ENCODE assay signal across 37 cellular contexts in genomic region chr1:38396606-38397005, GRCh38.
"Had no signal": no experiment of that assay in that cellular context is flagged by ENCODE, and none has a peak within 500 bp of the region (broad histone marks: within the 10 kb centered on the region; RNA-seq: fewer than 3 reads in every experiment).

No MANE protein-coding gene starts in this region.

- DNase-seq: activated effector memory CD4-positive, alpha-beta T cell treated with anti-CD3 and anti-CD28 coated beads, Interleukin-2, amount 50 U/mL, for 16 hours; activated effector memory CD4-positive, alpha-beta T cell treated with Interleukin-2 at 50 U/mL for 16 hours; activated gamma-delta T cell; activated gamma-delta T cell treated with Interleukin-2 at 50 U/mL for 16 hours; activated naive CD4-positive, alpha-beta T cell; activated naive CD4-positive, alpha-beta T cell treated with anti-CD3 and anti-CD28 coated beads for 36 hours; activated naive CD4-positive, alpha-beta T cell treated with anti-CD3 and anti-CD28 coated beads, Interleukin-2, amount 10 ng/mL, durations not matched to agents 7 days and 5 days; activated naive CD4-positive, alpha-beta T cell treated with anti-CD3 and anti-CD28 coated beads, Interleukin-2, amount 50 U/mL, for 16 hours; activated naive CD4-positive, alpha-beta T cell treated with Interleukin-2 at 50 U/mL for 16 hours; activated naive CD8-positive, alpha-beta T cell treated with anti-CD3 and anti-CD28 coated beads for 36 hours; activated naive CD8-positive, alpha-beta T cell treated with anti-CD3 and anti-CD28 coated beads, Interleukin-2, amount 10 ng/mL, durations not matched to agents 7 days and 5 days; activated naive CD8-positive, alpha-beta T cell treated with anti-CD3 and anti-CD28 coated beads, Interleukin-2, amount 50 U/mL, for 24 hours; activated T-cell treated with anti-CD3 and anti-CD28 coated beads, Interleukin-2, amount 50 U/mL, for 24 hours; activated T-cell treated with anti-CD3 and anti-CD28 coated beads, Interleukin-2, amount 50 U/mL, for 4 hours; activated T-cell treated with anti-CD3 and anti-CD28 coated beads, Interleukin-2, amount 50 U/mL, for 48 hours; activated T-cell treated with anti-CD3 and anti-CD28 coated beads, Interleukin-2, amount 50 U/mL, for 72 hours; adrenal gland; amniotic stem cell; amygdala; anterior cingulate cortex; aorta; body of pancreas; brain microvascular endothelial cell; caudate nucleus; central memory CD4-positive, alpha-beta T cell; cerebellar nuclear complex had no signal

- H3K4me3 Mint-ChIP-seq: activated naive CD4-positive, alpha-beta T cell treated with anti-CD3 and anti-CD28 coated beads for 36 hours; activated naive CD4-positive, alpha-beta T cell treated with anti-CD3 and anti-CD28 coated beads, Interleukin-2, amount 10 ng/mL, durations not matched to agents 7 days and 5 days; activated naive CD4-positive, alpha-beta T cell treated with anti-CD3 and anti-CD28 coated beads, Interleukin-2, amount 50 U/mL, for 24 hours; activated naive CD8-positive, alpha-beta T cell; activated naive CD8-positive, alpha-beta T cell treated with anti-CD3 and anti-CD28 coated beads for 36 hours; activated naive CD8-positive, alpha-beta T cell treated with anti-CD3 and anti-CD28 coated beads, Interleukin-2, amount 10 ng/mL, durations not matched to agents 7 days and 5 days; activated naive CD8-positive, alpha-beta T cell treated with anti-CD3 and anti-CD28 coated beads, Interleukin-2, amount 50 U/mL, for 24 hours; activated T-cell treated with anti-CD3 and anti-CD28 coated beads, Interleukin-2, amount 50 U/mL, for 24 hours; activated T-cell treated with anti-CD3 and anti-CD28 coated beads, Interleukin-2, amount 50 U/mL, for 4 hours; activated T-cell treated with anti-CD3 and anti-CD28 coated beads, Interleukin-2, amount 50 U/mL, for 72 hours; activated T-helper 1 cell treated with anti-CD3 and anti-CD28 coated beads, Interleukin-12 subunit alpha, Interleukin-12 subunit beta, Interleukin-2, Interleukin-4 antibody, amounts not matched to agents 30 ng/mL and 10 ng/mL and 1 ng/mL, durations not matched to agents 14 hours and 24 hours and 36 hours; activated T-helper 17 cell treated with anti-CD3 and anti-CD28 coated beads, Interleukin-2, amount 50 U/mL, for 72 hours; brain; central memory CD8-positive, alpha-beta T cell had no signal

- H3K9me3 Mint-ChIP-seq: activated naive CD4-positive, alpha-beta T cell treated with anti-CD3 and anti-CD28 coated beads, Interleukin-2, amount 10 ng/mL, durations not matched to agents 7 days and 5 days; activated T-helper 1 cell treated with anti-CD3 and anti-CD28 coated beads, Interleukin-12 subunit alpha, Interleukin-12 subunit beta, Interleukin-2, Interleukin-4 antibody, amounts not matched to agents 30 ng/mL and 10 ng/mL and 1 ng/mL, durations not matched to agents 14 hours and 24 hours and 36 hours had no signal

- H3K4me3 ChIP-seq: adrenal gland, ascending aorta, body of pancreas, breast epithelium, cardiac muscle cell had no signal

- ATAC-seq: activated naive CD4-positive, alpha-beta T cell treated with anti-CD3 and anti-CD28 coated beads, Interleukin-2, amount 50 U/mL, for 72 hours; activated naive CD8-positive, alpha-beta T cell treated with anti-CD3 and anti-CD28 coated beads, Interleukin-2, amount 50 U/mL, for 24 hours; activated T-cell treated with anti-CD3 and anti-CD28 coated beads, Interleukin-2, amount 50 U/mL, for 4 hours; activated T-cell treated with anti-CD3 and anti-CD28 coated beads, Interleukin-2, amount 50 U/mL, for 72 hours; activated T-helper 17 cell treated with anti-CD3 and anti-CD28 coated beads, Interleukin-2, amount 50 U/mL, for 72 hours; body of pancreas had no signal

- H3K27me3 ChIP-seq: adrenal gland, ascending aorta, body of pancreas, brain microvascular endothelial cell, breast epithelium, cardiac muscle cell had no signal

- H3K36me3 ChIP-seq: adrenal gland, ascending aorta, brain microvascular endothelial cell, breast epithelium, cardiac muscle cell had no signal

- H3K9me3 ChIP-seq: ascending aorta had no signal

- H3K4me1 ChIP-seq: adrenal gland, ascending aorta, body of pancreas, breast epithelium had no signal

- H3K27ac Mint-ChIP-seq: activated naive CD4-positive, alpha-beta T cell treated with anti-CD3 and anti-CD28 coated beads for 36 hours; activated naive CD4-positive, alpha-beta T cell treated with anti-CD3 and anti-CD28 coated beads, Interleukin-2, amount 10 ng/mL, durations not matched to agents 7 days and 5 days; activated naive CD4-positive, alpha-beta T cell treated with anti-CD3 and anti-CD28 coated beads, Interleukin-2, amount 50 U/mL, for 24 hours; activated naive CD4-positive, alpha-beta T cell treated with anti-CD3 and anti-CD28 coated beads, Interleukin-2, amount 50 U/mL, for 72 hours; activated naive CD8-positive, alpha-beta T cell; activated naive CD8-positive, alpha-beta T cell treated with anti-CD3 and anti-CD28 coated beads for 36 hours; activated naive CD8-positive, alpha-beta T cell treated with anti-CD3 and anti-CD28 coated beads, Interleukin-2, amount 10 ng/mL, durations not matched to agents 7 days and 5 days; activated naive CD8-positive, alpha-beta T cell treated with anti-CD3 and anti-CD28 coated beads, Interleukin-2, amount 50 U/mL, for 24 hours; activated T-cell treated with anti-CD3 and anti-CD28 coated beads, Interleukin-2, amount 50 U/mL, for 24 hours; activated T-cell treated with anti-CD3 and anti-CD28 coated beads, Interleukin-2, amount 50 U/mL, for 72 hours; activated T-helper 1 cell treated with anti-CD3 and anti-CD28 coated beads, Interleukin-12 subunit alpha, Interleukin-12 subunit beta, Interleukin-2, Interleukin-4 antibody, amounts not matched to agents 30 ng/mL and 10 ng/mL and 1 ng/mL, durations not matched to agents 14 hours and 24 hours and 36 hours; activated T-helper 17 cell treated with anti-CD3 and anti-CD28 coated beads, Interleukin-2, amount 50 U/mL, for 72 hours; activated T-helper 2 cell treated with anti-CD3 and anti-CD28 coated beads, Interferon-gamma antibody, Interleukin-2, Interleukin-4, amounts not matched to agents 10 μg/mL and 5 μg/mL and 100 μg/mL, durations not matched to agents 14 hours and 24 hours and 36 hours; brain had no signal

- H3K4me1 Mint-ChIP-seq: activated naive CD4-positive, alpha-beta T cell treated with anti-CD3 and anti-CD28 coated beads, Interleukin-2, amount 10 ng/mL, durations not matched to agents 7 days and 5 days; activated naive CD4-positive, alpha-beta T cell treated with anti-CD3 and anti-CD28 coated beads, Interleukin-2, amount 50 U/mL, for 24 hours; activated naive CD8-positive, alpha-beta T cell treated with anti-CD3 and anti-CD28 coated beads for 36 hours; activated naive CD8-positive, alpha-beta T cell treated with anti-CD3 and anti-CD28 coated beads, Interleukin-2, amount 10 ng/mL, durations not matched to agents 7 days and 5 days; activated naive CD8-positive, alpha-beta T cell treated with anti-CD3 and anti-CD28 coated beads, Interleukin-2, amount 50 U/mL, for 24 hours; activated T-helper 17 cell treated with anti-CD3 and anti-CD28 coated beads, Interleukin-2, amount 50 U/mL, for 72 hours; brain; central memory CD8-positive, alpha-beta T cell had no signal

- H3K36me3 Mint-ChIP-seq: activated naive CD4-positive, alpha-beta T cell treated with anti-CD3 and anti-CD28 coated beads, Interleukin-2, amount 10 ng/mL, durations not matched to agents 7 days and 5 days; activated naive CD8-positive, alpha-beta T cell treated with anti-CD3 and anti-CD28 coated beads, Interleukin-2, amount 10 ng/mL, durations not matched to agents 7 days and 5 days; brain had no signal

- H3K27ac ChIP-seq: adrenal gland, ascending aorta, body of pancreas, brain microvascular endothelial cell, breast epithelium, cardiac muscle cell had no signal
